In the genomic region with DNA sequence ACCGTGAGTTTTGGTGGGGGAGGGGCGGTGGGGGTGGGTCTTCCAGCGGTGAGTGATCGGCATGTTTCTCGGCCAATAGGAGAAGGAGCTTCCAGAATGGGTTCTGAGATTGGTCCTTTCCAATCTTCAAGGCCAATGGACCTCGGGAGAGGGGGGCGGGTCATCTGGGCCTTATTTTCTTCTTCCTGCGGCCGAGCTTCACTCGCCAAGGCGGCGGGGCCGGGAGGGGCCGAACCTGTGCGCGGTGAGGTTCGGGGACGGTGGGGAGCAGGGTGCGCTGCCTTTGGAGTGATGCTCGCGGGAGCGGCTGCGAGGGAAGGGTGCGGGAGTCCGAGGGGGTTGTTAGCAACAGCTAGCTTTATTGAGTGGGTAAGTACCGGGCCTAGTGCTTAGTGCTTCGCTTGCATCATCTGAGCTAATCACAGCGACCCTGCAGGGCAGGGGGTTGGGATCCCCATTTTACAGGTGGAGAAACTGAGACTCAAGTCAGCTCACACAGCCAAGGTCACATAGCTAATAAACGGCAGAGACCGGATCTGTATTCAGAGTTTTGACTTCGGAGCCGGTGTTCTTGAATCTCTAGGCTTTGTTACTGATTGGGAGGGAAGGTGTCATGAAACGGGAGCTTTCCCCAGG, we compare ENCODE assay signal across 1 cellular context.
TF ChIP-seq lines count a peak whose summit lies in the region.

No MANE protein-coding gene starts in this region.

TF ChIP-seq in HepG2, 621 proteins besides CTCF, POLR2A, EP300 and RAD21 (continued from another document and continues in another):
- TF ChIP-seq HCFC1 (IDR thresholded peaks at IDR 0.05; ENCODE audit: low read depth, low read length) (no peak), ZNF605 (CRISPR knock-in tag; IDR thresholded peaks at IDR 0.05) (peak; percentile 84), SALL2 (CRISPR knock-in tag; IDR thresholded peaks at IDR 0.05) (peak; percentile 59; the same call in 1 of the 2 replicates), ZNF30 (CRISPR knock-in tag; IDR thresholded peaks at IDR 0.05) (no peak), ARNT2 (CRISPR knock-in tag; IDR thresholded peaks at IDR 0.05; ENCODE audit: low read depth) (no peak; the same call in 1 of the 2 replicates), ONECUT2 (CRISPR knock-in tag; IDR thresholded peaks at IDR 0.05) (no peak), SYNCRIP (IDR thresholded peaks at IDR 0.05; ENCODE audit: insufficient read depth, low read depth, low read length) (no peak), ZNF607 (CRISPR knock-in tag; IDR thresholded peaks at IDR 0.05; ENCODE audit: borderline replicate concordance) (no peak), IRF9 (CRISPR knock-in tag; IDR thresholded peaks at IDR 0.05; ENCODE audit: borderline replicate concordance) (peak; percentile 60; the same call in 1 of the 2 replicates), NKX3-1 (CRISPR knock-in tag; IDR thresholded peaks at IDR 0.05) (no peak), FOXM1 (CRISPR knock-in tag; IDR thresholded peaks at IDR 0.05) (no peak), WIZ (CRISPR knock-in tag; IDR thresholded peaks at IDR 0.05) (peak; percentile 73; the same call in 1 of the 2 replicates), MTF2 (CRISPR knock-in tag; IDR thresholded peaks at IDR 0.05; ENCODE audit: borderline replicate concordance) (no peak), FOXA3 (CRISPR knock-in tag; IDR thresholded peaks at IDR 0.05) (no peak; the same call in 1 of the 2 replicates), HMG20B (CRISPR knock-in tag; conservative IDR thresholded peaks at IDR 0.05) (0 out of 2 replicates have a peak, but pooled peaks have one; percentile 35), FOXO1 (CRISPR knock-in tag; IDR thresholded peaks at IDR 0.05) (peak; percentile 44), ZNF512 (CRISPR knock-in tag; IDR thresholded peaks at IDR 0.05) (no peak), MAX (IDR thresholded peaks at IDR 0.05) (peak; percentile 69), NFKB2 (CRISPR knock-in tag; IDR thresholded peaks at IDR 0.05; ENCODE audit: borderline replicate concordance) (peak; percentile 71; the same call in 1 of the 2 replicates), ZNF770 (CRISPR knock-in tag; IDR thresholded peaks at IDR 0.05) (0 out of 2 replicates have a peak, but pooled peaks have one; percentile 15)
- TF ChIP-seq, protein P1, sequence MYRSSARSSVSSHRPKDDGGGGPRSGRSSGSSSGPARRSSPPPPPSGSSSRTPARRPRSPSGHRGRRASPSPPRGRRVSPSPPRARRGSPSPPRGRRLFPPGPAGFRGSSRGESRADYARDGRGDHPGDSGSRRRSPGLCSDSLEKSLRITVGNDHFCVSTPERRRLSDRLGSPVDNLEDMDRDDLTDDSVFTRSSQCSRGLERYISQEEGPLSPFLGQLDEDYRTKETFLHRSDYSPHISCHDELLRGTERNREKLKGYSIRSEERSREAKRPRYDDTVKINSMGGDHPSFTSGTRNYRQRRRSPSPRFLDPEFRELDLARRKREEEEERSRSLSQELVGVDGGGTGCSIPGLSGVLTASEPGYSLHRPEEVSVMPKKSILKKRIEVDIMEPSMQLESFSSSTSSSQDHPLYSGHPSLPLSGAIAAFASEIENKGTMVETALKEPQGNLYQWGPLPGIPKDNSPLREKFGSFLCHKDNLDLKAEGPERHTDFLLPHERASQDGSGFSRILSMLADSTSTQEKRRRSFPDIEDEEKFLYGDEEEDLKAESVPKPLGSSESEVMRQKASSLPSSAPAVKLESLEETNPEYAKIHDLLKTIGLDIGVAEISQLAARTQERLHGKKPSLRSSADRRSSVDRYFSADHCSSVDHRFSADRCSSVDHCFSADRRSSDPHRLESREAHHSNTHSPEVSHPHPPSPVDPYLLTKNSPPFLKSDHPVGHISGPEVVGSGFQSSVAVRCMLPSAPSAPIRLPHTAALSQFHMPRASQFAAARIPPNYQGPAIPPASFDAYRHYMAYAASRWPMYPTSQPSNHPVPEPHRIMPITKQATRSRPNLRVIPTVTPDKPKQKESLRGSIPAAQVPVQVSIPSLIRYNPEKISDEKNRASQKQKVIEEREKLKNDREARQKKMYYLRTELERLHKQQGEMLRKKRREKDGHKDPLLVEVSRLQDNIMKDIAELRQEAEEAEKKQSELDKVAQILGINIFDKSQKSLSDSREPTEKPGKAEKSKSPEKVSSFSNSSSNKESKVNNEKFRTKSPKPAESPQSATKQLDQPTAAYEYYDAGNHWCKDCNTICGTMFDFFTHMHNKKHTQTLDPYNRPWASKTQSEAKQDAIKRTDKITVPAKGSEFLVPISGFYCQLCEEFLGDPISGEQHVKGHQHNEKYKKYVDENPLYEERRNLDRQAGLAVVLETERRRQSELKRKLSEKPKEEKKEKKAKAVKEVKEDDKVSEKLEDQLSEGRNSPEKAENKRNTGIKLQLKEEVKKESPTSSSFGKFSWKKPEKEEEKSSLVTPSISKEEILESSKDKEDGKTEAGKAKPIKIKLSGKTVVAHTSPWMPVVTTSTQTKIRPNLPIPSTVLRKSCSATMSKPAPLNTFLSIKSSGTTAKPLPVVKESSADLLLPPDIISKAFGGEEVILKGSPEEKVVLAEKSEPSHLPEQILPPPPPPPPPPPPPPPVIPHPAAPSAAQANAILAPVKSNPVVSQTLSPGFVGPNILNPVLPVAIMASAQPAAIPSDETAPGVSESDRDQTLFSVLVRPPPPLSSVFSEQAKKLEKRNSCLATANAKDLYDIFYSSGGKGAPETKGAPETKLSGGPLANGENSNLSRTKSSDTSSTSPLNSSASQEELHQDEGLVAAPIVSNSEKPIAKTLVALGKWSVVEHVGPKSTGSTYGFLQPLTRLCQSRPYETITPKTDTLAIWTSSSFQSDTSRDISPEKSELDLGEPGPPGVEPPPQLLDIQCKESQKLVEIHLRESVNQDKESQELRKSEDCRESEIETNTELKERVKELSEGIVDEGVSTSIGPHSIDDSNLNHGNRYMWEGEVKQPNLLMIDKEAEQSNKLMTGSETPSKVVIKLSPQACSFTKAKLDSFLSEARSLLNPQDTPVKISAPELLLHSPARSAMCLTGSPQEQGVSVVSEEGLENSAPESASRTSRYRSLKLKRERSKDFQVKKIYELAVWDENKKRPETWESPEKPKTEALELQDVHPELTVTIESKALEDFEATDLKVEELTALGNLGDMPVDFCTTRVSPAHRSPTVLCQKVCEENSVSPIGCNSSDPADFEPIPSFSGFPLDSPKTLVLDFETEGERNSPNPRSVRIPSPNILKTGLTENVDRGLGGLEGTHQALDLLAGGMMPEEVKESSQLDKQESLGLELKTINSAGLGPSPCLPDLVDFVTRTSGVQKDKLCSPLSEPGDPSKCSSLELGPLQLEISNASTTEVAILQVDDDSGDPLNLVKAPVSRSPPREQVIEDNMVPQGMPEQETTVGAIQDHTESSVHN (CRISPR knock-in tag; IDR thresholded peaks at IDR 0.05), result 0 out of 2 replicates have a peak, but pooled peaks have one; percentile 71
- TF ChIP-seq, protein P2, sequence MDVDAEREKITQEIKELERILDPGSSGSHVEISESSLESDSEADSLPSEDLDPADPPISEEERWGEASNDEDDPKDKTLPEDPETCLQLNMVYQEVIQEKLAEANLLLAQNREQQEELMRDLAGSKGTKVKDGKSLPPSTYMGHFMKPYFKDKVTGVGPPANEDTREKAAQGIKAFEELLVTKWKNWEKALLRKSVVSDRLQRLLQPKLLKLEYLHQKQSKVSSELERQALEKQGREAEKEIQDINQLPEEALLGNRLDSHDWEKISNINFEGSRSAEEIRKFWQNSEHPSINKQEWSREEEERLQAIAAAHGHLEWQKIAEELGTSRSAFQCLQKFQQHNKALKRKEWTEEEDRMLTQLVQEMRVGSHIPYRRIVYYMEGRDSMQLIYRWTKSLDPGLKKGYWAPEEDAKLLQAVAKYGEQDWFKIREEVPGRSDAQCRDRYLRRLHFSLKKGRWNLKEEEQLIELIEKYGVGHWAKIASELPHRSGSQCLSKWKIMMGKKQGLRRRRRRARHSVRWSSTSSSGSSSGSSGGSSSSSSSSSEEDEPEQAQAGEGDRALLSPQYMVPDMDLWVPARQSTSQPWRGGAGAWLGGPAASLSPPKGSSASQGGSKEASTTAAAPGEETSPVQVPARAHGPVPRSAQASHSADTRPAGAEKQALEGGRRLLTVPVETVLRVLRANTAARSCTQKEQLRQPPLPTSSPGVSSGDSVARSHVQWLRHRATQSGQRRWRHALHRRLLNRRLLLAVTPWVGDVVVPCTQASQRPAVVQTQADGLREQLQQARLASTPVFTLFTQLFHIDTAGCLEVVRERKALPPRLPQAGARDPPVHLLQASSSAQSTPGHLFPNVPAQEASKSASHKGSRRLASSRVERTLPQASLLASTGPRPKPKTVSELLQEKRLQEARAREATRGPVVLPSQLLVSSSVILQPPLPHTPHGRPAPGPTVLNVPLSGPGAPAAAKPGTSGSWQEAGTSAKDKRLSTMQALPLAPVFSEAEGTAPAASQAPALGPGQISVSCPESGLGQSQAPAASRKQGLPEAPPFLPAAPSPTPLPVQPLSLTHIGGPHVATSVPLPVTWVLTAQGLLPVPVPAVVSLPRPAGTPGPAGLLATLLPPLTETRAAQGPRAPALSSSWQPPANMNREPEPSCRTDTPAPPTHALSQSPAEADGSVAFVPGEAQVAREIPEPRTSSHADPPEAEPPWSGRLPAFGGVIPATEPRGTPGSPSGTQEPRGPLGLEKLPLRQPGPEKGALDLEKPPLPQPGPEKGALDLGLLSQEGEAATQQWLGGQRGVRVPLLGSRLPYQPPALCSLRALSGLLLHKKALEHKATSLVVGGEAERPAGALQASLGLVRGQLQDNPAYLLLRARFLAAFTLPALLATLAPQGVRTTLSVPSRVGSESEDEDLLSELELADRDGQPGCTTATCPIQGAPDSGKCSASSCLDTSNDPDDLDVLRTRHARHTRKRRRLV (CRISPR knock-in tag; IDR thresholded peaks at IDR 0.05), result no peak
- TF ChIP-seq, protein P3, sequence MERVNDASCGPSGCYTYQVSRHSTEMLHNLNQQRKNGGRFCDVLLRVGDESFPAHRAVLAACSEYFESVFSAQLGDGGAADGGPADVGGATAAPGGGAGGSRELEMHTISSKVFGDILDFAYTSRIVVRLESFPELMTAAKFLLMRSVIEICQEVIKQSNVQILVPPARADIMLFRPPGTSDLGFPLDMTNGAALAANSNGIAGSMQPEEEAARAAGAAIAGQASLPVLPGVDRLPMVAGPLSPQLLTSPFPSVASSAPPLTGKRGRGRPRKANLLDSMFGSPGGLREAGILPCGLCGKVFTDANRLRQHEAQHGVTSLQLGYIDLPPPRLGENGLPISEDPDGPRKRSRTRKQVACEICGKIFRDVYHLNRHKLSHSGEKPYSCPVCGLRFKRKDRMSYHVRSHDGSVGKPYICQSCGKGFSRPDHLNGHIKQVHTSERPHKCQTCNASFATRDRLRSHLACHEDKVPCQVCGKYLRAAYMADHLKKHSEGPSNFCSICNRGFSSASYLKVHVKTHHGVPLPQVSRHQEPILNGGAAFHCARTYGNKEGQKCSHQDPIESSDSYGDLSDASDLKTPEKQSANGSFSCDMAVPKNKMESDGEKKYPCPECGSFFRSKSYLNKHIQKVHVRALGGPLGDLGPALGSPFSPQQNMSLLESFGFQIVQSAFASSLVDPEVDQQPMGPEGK (CRISPR knock-in tag; IDR thresholded peaks at IDR 0.05), result peak; percentile 83
- TF ChIP-seq, protein P4, sequence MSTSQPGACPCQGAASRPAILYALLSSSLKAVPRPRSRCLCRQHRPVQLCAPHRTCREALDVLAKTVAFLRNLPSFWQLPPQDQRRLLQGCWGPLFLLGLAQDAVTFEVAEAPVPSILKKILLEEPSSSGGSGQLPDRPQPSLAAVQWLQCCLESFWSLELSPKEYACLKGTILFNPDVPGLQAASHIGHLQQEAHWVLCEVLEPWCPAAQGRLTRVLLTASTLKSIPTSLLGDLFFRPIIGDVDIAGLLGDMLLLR (CRISPR knock-in tag; IDR thresholded peaks at IDR 0.05), result 0 out of 2 replicates have a peak, but pooled peaks have one; percentile 41
- TF ChIP-seq, protein P5, sequence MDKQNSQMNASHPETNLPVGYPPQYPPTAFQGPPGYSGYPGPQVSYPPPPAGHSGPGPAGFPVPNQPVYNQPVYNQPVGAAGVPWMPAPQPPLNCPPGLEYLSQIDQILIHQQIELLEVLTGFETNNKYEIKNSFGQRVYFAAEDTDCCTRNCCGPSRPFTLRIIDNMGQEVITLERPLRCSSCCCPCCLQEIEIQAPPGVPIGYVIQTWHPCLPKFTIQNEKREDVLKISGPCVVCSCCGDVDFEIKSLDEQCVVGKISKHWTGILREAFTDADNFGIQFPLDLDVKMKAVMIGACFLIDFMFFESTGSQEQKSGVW (CRISPR knock-in tag; IDR thresholded peaks at IDR 0.05; ENCODE audit: borderline replicate concordance), result no peak
